In the genomic region with DNA sequence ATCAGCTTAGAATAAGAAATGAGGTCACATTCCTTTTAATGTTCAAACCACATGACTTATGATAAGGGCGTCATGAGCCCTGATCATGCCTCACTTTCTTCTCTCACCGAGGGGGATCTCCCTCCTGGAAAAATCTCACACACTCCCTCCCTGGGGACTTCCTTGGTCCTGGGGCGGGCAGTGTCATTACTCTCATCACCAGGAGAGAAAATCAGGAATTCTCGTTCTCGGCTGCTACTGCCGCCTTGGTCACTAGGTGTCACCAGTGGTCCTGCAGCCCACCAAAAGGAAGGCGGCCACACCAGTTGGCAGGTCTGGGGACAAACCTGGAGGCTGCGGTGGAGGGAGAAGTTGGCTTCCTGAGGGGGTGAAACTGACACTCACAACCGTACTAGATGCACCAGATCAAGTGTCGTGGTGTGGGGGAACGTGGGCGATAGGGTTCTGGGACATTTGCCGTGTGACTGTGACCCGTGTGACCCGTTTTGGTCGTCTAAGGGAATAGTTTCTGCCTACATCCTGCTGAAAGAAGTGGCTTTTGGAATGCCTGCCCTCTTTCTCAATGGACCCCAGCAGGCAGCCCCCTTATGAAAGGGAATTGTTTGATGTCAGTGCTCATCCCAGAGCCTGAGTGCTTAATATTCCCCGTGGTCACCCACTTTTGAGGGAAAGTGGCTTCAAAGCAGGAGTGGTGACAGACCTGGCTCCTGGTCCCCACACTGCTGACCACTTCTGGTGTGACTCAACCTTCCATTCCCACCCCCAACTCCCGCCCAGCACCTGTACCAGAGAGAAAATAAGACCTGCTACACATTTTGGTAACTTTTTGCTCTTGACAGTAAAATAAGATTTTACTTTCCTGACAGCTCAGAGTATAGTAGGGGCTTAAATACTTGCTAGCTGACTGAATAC, we compare ENCODE assay signal across 8 cellular contexts.
DNase-seq lines count a peak whose midpoint lies in the region; ATAC-seq and TF ChIP-seq lines count a peak whose summit lies in the region.

No MANE protein-coding gene starts in this region.

- CTCF ChIA-PET in activated CD8-positive, alpha-beta T cell treated with anti-CD3 and anti-CD28 coated beads, Interleukin-2, amount 10 ng/mL, durations not matched to agents 7 days and 5 days (lab: Charles Lee), result interaction anchor here (1.0 to 5.3 kb wide), 4 partner anchors 7 to 327 kb away, joined by 3 to 28 read pairs (median 4); no protein-coding TSS in a partner anchor

- H3K4me1 Mint-ChIP-seq in activated CD8-positive, alpha-beta T cell treated with anti-CD3 and anti-CD28 coated beads, Interleukin-2, amount 10 ng/mL, durations not matched to agents 7 days and 5 days (ENCODE audit: low read depth), result peaks cover 14% of the 10 kb centered on the region
- H3K4me1 Mint-ChIP-seq in endothelial cell (ENCODE audit: unreplicated experiment), result no peaks in the 10 kb centered on the region

- ATAC-seq in GM18870 (IDR thresholded peaks at IDR 0.05; ENCODE audit: unreplicated experiment) (peak; percentile 61), HG03095 (IDR thresholded peaks at IDR 0.05; ENCODE audit: unreplicated experiment) (peak; percentile 82)
- peak; percentile 76 for ATAC-seq in activated CD8-positive, alpha-beta T cell treated with anti-CD3 and anti-CD28 coated beads, Interleukin-2, amount 10 ng/mL, durations not matched to agents 7 days and 5 days

- POLR2A ChIA-PET in activated CD8-positive, alpha-beta T cell treated with anti-CD3 and anti-CD28 coated beads, Interleukin-2, amount 10 ng/mL, durations not matched to agents 7 days and 5 days (lab: Charles Lee), result no interaction called here

- H3K36me3 Mint-ChIP-seq in activated CD8-positive, alpha-beta T cell treated with anti-CD3 and anti-CD28 coated beads, Interleukin-2, amount 10 ng/mL, durations not matched to agents 7 days and 5 days (ENCODE audit: low read depth), result no peaks in the 10 kb centered on the region
- no peaks in the 10 kb centered on the region for H3K36me3 Mint-ChIP-seq in endothelial cell (ENCODE audit: low read depth, unreplicated experiment)

- H3K4me3 Mint-ChIP-seq in activated CD8-positive, alpha-beta T cell treated with anti-CD3 and anti-CD28 coated beads, Interleukin-2, amount 10 ng/mL, durations not matched to agents 7 days and 5 days, result peak overlapping the region; percentile 19
- H3K4me3 Mint-ChIP-seq in endothelial cell (ENCODE audit: unreplicated experiment), result no peak overlapping the region

- H3K27me3 Mint-ChIP-seq in activated CD8-positive, alpha-beta T cell treated with anti-CD3 and anti-CD28 coated beads, Interleukin-2, amount 10 ng/mL, durations not matched to agents 7 days and 5 days (ENCODE audit: low read depth), result peaks cover 6% of the 10 kb centered on the region
- H3K27me3 Mint-ChIP-seq in endothelial cell (ENCODE audit: unreplicated experiment), result peaks cover 6% of the 10 kb centered on the region

- no peak overlapping the region for H3K27ac Mint-ChIP-seq in activated CD8-positive, alpha-beta T cell treated with anti-CD3 and anti-CD28 coated beads, Interleukin-2, amount 10 ng/mL, durations not matched to agents 7 days and 5 days
- no peak overlapping the region for H3K27ac Mint-ChIP-seq in endothelial cell (ENCODE audit: unreplicated experiment)

- peak; percentile 84 for DNase-seq in AG20443 (ENCODE audit: low spot score)
- peak; percentile 24 for DNase-seq in NCI-H345 treated with DMSO at 0.1 percent for 48 hours (lab: John Stamatoyannopoulos, UW; ENCODE audit: unreplicated experiment)
- DNase-seq in activated CD8-positive, alpha-beta T cell treated with anti-CD3 and anti-CD28 coated beads, Interleukin-2, amount 10 ng/mL, durations not matched to agents 7 days and 5 days, result peak; percentile 53
- peak; percentile 77 for DNase-seq in endothelial cell (ENCODE audit: low spot score)
- DNase-seq in mesenteric fat pad (ENCODE audit: low spot score), result peak; percentile 86
- peak; percentile 51 for DNase-seq in stimulated activated naive CD4-positive, alpha-beta T cell treated with Interleukin-2 at 50 U/mL for 16 hours (lab: John Stamatoyannopoulos, UW)

- H3K9me3 Mint-ChIP-seq in activated CD8-positive, alpha-beta T cell treated with anti-CD3 and anti-CD28 coated beads, Interleukin-2, amount 10 ng/mL, durations not matched to agents 7 days and 5 days (ENCODE audit: insufficient read depth), result no peaks in the 10 kb centered on the region
- no peaks in the 10 kb centered on the region for H3K9me3 Mint-ChIP-seq in endothelial cell (ENCODE audit: unreplicated experiment)

- peak; percentile 64 for TF ChIP-seq CTCF in endothelial cell (IDR thresholded peaks at IDR 0.05; ENCODE audit: unreplicated experiment)

Comparison
In these comparisons a context has a peak if more than half of its experiments do, and no peak if none do; other contexts are left out.
1. Peak in every context shown above with its lines: DNase-seq and ATAC-seq.
2. DNase-seq: peak in every context shown above with its lines; median percentile 86 in mesenteric fat pad; 84 in AG20443; 77 in endothelial cell; 53 in activated CD8-positive, alpha-beta T cell treated with anti-CD3 and anti-CD28 coated beads, Interleukin-2, amount 10 ng/mL, durations not matched to agents 7 days and 5 days; 51 in stimulated activated naive CD4-positive, alpha-beta T cell treated with Interleukin-2 at 50 U/mL for 16 hours; 24 in NCI-H345 treated with DMSO at 0.1 percent for 48 hours.